ENCODE assay signal across 22 cellular contexts in the genomic region with DNA sequence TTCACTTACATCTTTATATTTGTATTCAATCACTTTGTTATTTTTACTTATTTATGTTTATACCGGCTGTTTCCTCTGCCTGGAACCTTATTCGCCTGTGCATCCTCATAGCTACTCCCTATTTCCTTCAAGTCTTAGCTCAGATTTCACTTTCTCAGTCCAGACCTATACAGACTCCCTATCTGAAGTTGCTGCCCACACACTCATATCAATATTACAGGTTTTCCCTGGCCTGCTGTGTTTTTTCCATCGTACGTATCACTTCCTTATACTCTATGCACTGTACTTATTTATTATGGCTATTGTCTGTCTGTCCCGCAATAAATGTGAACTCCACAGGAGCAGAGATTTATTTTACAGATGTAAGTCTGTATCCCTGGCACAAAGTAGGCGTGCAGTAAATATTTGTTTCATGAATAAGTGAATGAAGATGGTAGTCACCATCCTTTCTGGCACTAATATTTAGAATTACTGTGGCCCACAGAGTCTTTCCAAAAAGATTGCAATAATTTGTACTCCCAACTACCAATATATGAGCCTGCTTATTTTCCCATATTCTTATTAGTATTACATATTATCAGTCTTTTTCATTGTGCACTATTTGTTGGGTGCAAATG.
"Had no signal": no experiment of that assay in that cellular context is flagged by ENCODE, and none has a peak within 500 bp of the region (broad histone marks: within the 10 kb centered on the region; RNA-seq: fewer than 3 reads in every experiment).

No MANE protein-coding gene starts in this region.

- DNase-seq: activated CD4-positive, alpha-beta T cell treated with anti-CD3 and anti-CD28 coated beads, Interleukin-2, amount 50 U/mL, for 48 hours; activated gamma-delta T cell treated with Interleukin-2 at 50 U/mL for 16 hours; adrenal gland; cerebellar nuclear complex; cortex of kidney; effector CD4-positive, alpha-beta T cell; glutamatergic neuron; hippocampal formation; islet precursor cell; occipital lobe; posterior cingulate gyrus; retina; stimulated activated CD4-positive, alpha-beta T cell treated with anti-CD3 and anti-CD28 coated beads, Interleukin-12 subunit alpha, Interleukin-12 subunit beta, amount 100 ng/mL, for 4 hours; stimulated activated CD4-positive, alpha-beta T cell treated with anti-CD3 and anti-CD28 coated beads, Interleukin-1b, Interleukin-23, amount 100 ng/mL, for 48 hours; stimulated activated CD8-positive, alpha-beta memory T cell treated with anti-CD3 and anti-CD28 coated beads, Interleukin-4, amount 100 ng/mL, for 48 hours; stimulated activated naive CD4-positive, alpha-beta T cell treated with Interleukin-2 at 50 U/mL for 16 hours; T-helper 2 cell had no signal

- ATAC-seq: activated naive CD4-positive, alpha-beta T cell treated with anti-CD3 and anti-CD28 coated beads, Interleukin-2, amount 50 U/mL, for 72 hours had no signal

- H3K36me3 ChIP-seq: adrenal gland, esophagus muscularis mucosa, tibial nerve had no signal

- H3K27ac Mint-ChIP-seq: activated naive CD4-positive, alpha-beta T cell treated with anti-CD3 and anti-CD28 coated beads, Interleukin-2, amount 50 U/mL, for 72 hours; activated T-helper 1 cell treated with anti-CD3 and anti-CD28 coated beads, Interleukin-12 subunit alpha, Interleukin-12 subunit beta, Interleukin-2, Interleukin-4 antibody, amounts not matched to agents 30 ng/mL and 10 ng/mL and 1 ng/mL, durations not matched to agents 14 hours and 24 hours and 36 hours had no signal

- H3K4me3 Mint-ChIP-seq: activated T-helper 1 cell treated with anti-CD3 and anti-CD28 coated beads, Interleukin-12 subunit alpha, Interleukin-12 subunit beta, Interleukin-2, Interleukin-4 antibody, amounts not matched to agents 30 ng/mL and 10 ng/mL and 1 ng/mL, durations not matched to agents 14 hours and 24 hours and 36 hours had no signal

- H3K9me3 ChIP-seq: adrenal gland, esophagus muscularis mucosa, tibial nerve had no signal

- H3K27me3 ChIP-seq: adrenal gland, esophagus muscularis mucosa, tibial nerve had no signal

- H3K4me3 ChIP-seq: adrenal gland, esophagus muscularis mucosa, lung, tibial nerve had no signal

- H3K27ac ChIP-seq: adrenal gland, esophagus muscularis mucosa, tibial nerve had no signal
